Comparison of ENCODE assay signal across 12 cellular contexts in genomic region chr22:29719894-29720645, GRCh38. TPM values are rescaled to one million over a fixed set of nuclear protein-coding genes. Genes with fewer than 3 reads are reported as not detected.
A peak's percentile ranks its signal among the peaks of the same experiment; 100 is the strongest.
DNase-seq lines count a peak whose midpoint lies in the region; ATAC-seq, FAIRE-seq and TF ChIP-seq lines count a peak whose summit lies in the region.
"Had no signal": no experiment of that assay in that cellular context is flagged by ENCODE, and none has a peak within 500 bp of the region (broad histone marks: within the 10 kb centered on the region; RNA-seq: fewer than 3 reads in every experiment).

Gene CABP7, plus strand, starts transcription at chr22:29720003. Its CDS starts 422 bp downstream, at chr22:29720425.

- no peak within 1 kb of the TSS for H4K91ac ChIP-seq in H1 (replicated peaks; ENCODE audit: insufficient read length, low read length)

- peak within 1 kb of the TSS; percentile 71 for H3K18ac ChIP-seq in H1 (ENCODE audit: extremely low read depth, low read length)

- H3K36me3 ChIP-seq in PC-3 (ENCODE audit: low read depth, low read length) (no peaks in the 10 kb centered on the region), H1 (ENCODE audit: control insufficient read depth in 2 of 4, insufficient read depth in 4 of 4, low read length in 3 of 4) (no peaks in the 10 kb centered on the region), sigmoid colon (no peaks in the 10 kb centered on the region)
- H3K36me3 ChIP-seq: thoracic aorta had no signal

- peaks cover 5% of the 10 kb centered on the region; the same call in 1 of the 2 replicates for H3K23me2 ChIP-seq in H1 (ENCODE audit: low read depth, low read length)

- H3K14ac ChIP-seq in H1 (ENCODE audit: insufficient read length) = no peak within 1 kb of the TSS

- H4K20me1 ChIP-seq in PC-3 (ENCODE audit: low read length) (no peaks in the 10 kb centered on the region), H1 (replicated peaks in 1 of 2; ENCODE audit: control insufficient read depth in 1 of 2, insufficient read depth in 2 of 2, low read length in 2 of 2) (peaks cover 3 to 5% of the 10 kb centered on the region in 2 experiments)

- no peak within 1 kb of the TSS for H2BK20ac ChIP-seq in H1 (ENCODE audit: low read length)

- H3K9me2 ChIP-seq in PC-3 (replicated peaks; ENCODE audit: low read length) = no peaks in the 10 kb centered on the region

- no peaks in the 10 kb centered on the region; the same call in 1 of the 2 replicates for H3K79me1 ChIP-seq in H1 (ENCODE audit: low read depth, low read length)

- 5% methylated on average over 12 of the region's 116 CpGs; no CpG with 5 or more reads in 1 of the 2 experiments for WGBS in H1 (ENCODE audit: extremely low coverage in 1 of 2, insufficient coverage in 1 of 2, insufficient read length in 1 of 2, insufficient replicate concordance in 2 of 2, low coverage in 1 of 2, low lambda C conversion rate in 2 of 2, missing lambda C conversion rate in 1 of 2), 2 experiments
- 1% methylated on average over 116 of the region's 116 CpGs for WGBS in sigmoid colon, 2 donors

- TF ChIP-seq RAD21 in H1 (IDR thresholded peaks at IDR 0.05 in 1 of 2, conservative IDR thresholded peaks at IDR 0.05 in 1 of 2; ENCODE audit: low read depth in 2 of 2, low read length in 2 of 2) = no peak

- H3K4me2 ChIP-seq in PC-3 (ENCODE audit: low read length) = peak within 1 kb of the TSS; percentile 73
- H3K4me2 ChIP-seq in H1 (ENCODE audit: insufficient read depth in 1 of 2, low read depth in 2 of 2, low read length in 2 of 2) = peak within 1 kb of the TSS; percentile 59 to 84

- H2AFZ ChIP-seq in PC-3 (ENCODE audit: low read length) (0 out of 2 replicates have a peak within 1 kb of the TSS, but pooled peaks have one; percentile 48), H1 (ENCODE audit: low read length) (no peak within 1 kb of the TSS)

- TF ChIP-seq POLR2A in H1 (IDR thresholded peaks at IDR 0.05; ENCODE audit: control extremely low read depth in 1 of 2, low read depth in 2 of 2, low read length in 2 of 2) (no peak), sigmoid colon (IDR thresholded peaks at IDR 0.05) (no peak)

- H3K23ac ChIP-seq in H1 (ENCODE audit: insufficient read length) = no peak within 1 kb of the TSS

- H3K9me3 ChIP-seq in PC-3 (ENCODE audit: low read length) (no peaks in the 10 kb centered on the region), H1 (ENCODE audit: insufficient read depth in 2 of 2, low read depth in 1 of 2, low read length in 1 of 2) (no peaks in the 10 kb centered on the region), sigmoid colon (no peaks in the 10 kb centered on the region)
- H3K9me3 ChIP-seq: thoracic aorta had no signal

- no peak for FAIRE-seq in H1 (lab: Jason Lieb, UNC)

- H2BK15ac ChIP-seq in H1 (ENCODE audit: low read length) = peak within 1 kb of the TSS; percentile 97; the same call in 1 of the 2 replicates

- H2BK12ac ChIP-seq in H1 (ENCODE audit: low read depth, low read length) = no peak within 1 kb of the TSS

- CTCF ChIA-PET in PC-3 (lab: Charles Lee) (no interaction called here), H1 (lab: Charles Lee; ENCODE audit: partially characterized antibody) (interaction anchor here (0.8 to 1.7 kb wide), 5 partner anchors 10 to 85 kb away, joined by 3 to 6 read pairs (median 3); no protein-coding TSS in a partner anchor)

- peak; percentile 42 for ATAC-seq in PC-3
- ATAC-seq in GM18520 (IDR thresholded peaks at IDR 0.05; ENCODE audit: unreplicated experiment) = no peak

- POLR2A ChIA-PET in PC-3 (lab: Charles Lee; ENCODE audit: unreplicated experiment) (no interaction called here), H1 (lab: Charles Lee; ENCODE audit: partially characterized antibody) (no interaction called here)

- no peak within 1 kb of the TSS for H2AK5ac ChIP-seq in H1 (ENCODE audit: low read depth, low read length)

- no peak for TF ChIP-seq CTCF in PC-3 (conservative IDR thresholded peaks at IDR 0.05; ENCODE audit: low read depth, low read length)
- TF ChIP-seq CTCF in H1 (IDR thresholded peaks at IDR 0.05; ENCODE audit: control extremely low read depth in 1 of 3, insufficient read depth in 1 of 3, low read depth in 1 of 3, low read length in 3 of 3) = no peak
- TF ChIP-seq CTCF in sigmoid colon (IDR thresholded peaks at IDR 0.05) = no peak

- H3K27me3 ChIP-seq in PC-3 (ENCODE audit: low read length) = peaks cover 8% of the 10 kb centered on the region
- peaks cover 21 to 43% (median 35%) of the 10 kb centered on the region in 4 experiments for H3K27me3 ChIP-seq in H1 (replicated peaks in 1 of 4; ENCODE audit: control insufficient read depth in 3 of 4, extremely low read depth in 1 of 4, insufficient read depth in 3 of 4, low read length in 3 of 4)
- peaks cover 23 to 63% (median 47%) of the 10 kb centered on the region in 3 donors for H3K27me3 ChIP-seq in sigmoid colon

- intact Hi-C loops in PC-3 (cut with micrococcal nuclease) (no loop called here), sigmoid colon (cut with DNase I) (no loop called here)

- peak within 1 kb of the TSS; percentile 50; the same call in 1 of the 2 replicates for H3K4me3 ChIP-seq in PC-3 (ENCODE audit: low read length)
- H3K4me3 ChIP-seq in H1 (ENCODE audit: extremely low read depth in 1 of 4, insufficient read depth in 2 of 4, low read depth in 3 of 4, low read length in 4 of 4) = peak within 1 kb of the TSS; percentile 14 to 58 (median 27)
- H3K4me3 ChIP-seq in sigmoid colon = peak within 1 kb of the TSS in 3 of 4 donors; percentile 11 to 40 (median 20)
- H3K4me3 ChIP-seq: thoracic aorta had no signal

- no peaks in the 10 kb centered on the region for H3F3A ChIP-seq in PC-3 (ENCODE audit: low read length, unreplicated experiment)

- H2BK5ac ChIP-seq in H1 (ENCODE audit: low read depth, low read length) = no peak within 1 kb of the TSS

- no peaks in the 10 kb centered on the region; the same call in 1 of the 2 replicates for H3K4me1 ChIP-seq in PC-3 (ENCODE audit: insufficient read depth, low read length)
- H3K4me1 ChIP-seq in H1 (replicated peaks in 1 of 4; ENCODE audit: control insufficient read depth in 3 of 4, insufficient read depth in 4 of 4, low read length in 3 of 4) = peaks cover 0 to 14% (median 4%) of the 10 kb centered on the region in 4 experiments; a peak in 6 of 7 replicates
- peaks cover 0 to 16% (median 11%) of the 10 kb centered on the region in 4 donors for H3K4me1 ChIP-seq in sigmoid colon

- DNase-seq in activated T-cell treated with anti-CD3 and anti-CD28 coated beads for 48 hours (ENCODE audit: low read depth) = peak; percentile 12
- no peak for DNase-seq in activated T-cell treated with anti-CD3 and anti-CD28 coated beads, Interleukin-2, amount 50 U/mL, for 1 hour
- peak; percentile 7 for DNase-seq in PC-3
- no peak for DNase-seq in H1 (ENCODE audit: low read depth in 1 of 2, low spot score in 2 of 2)
- no peak for DNase-seq in sigmoid colon
- no peak for DNase-seq in HuH-7 (ENCODE audit: low spot score)
- no peak for DNase-seq in SKM-1 (lab: John Stamatoyannopoulos, UW; ENCODE audit: unreplicated experiment)
- DNase-seq: aorta, midbrain had no signal

- no TSS peak for BruUV-seq in PC-3 (replicated peaks; lab: Mats Ljungman, UMichigan)

- H3K79me2 ChIP-seq in PC-3 (ENCODE audit: low read length) (no peaks in the 10 kb centered on the region), H1 (ENCODE audit: control insufficient read depth in 1 of 2, insufficient read depth in 2 of 2, low read length in 2 of 2) (no peaks in the 10 kb centered on the region)

- H2BK120ac ChIP-seq in H1 (replicated peaks; ENCODE audit: low read depth, low read length) = no peak within 1 kb of the TSS

- H4K8ac ChIP-seq in H1 (ENCODE audit: extremely low read depth, insufficient read depth, low read length) = peak within 1 kb of the TSS; percentile 19

- H3K9ac ChIP-seq in PC-3 (ENCODE audit: low read length) = no peak within 1 kb of the TSS
- H3K9ac ChIP-seq in H1 (replicated peaks in 1 of 4; ENCODE audit: extremely low read depth in 1 of 4, low read depth in 3 of 4, low read length in 3 of 4) = no peak within 1 kb of the TSS

- H3K27ac ChIP-seq in PC-3 (ENCODE audit: low read length) (no peak within 1 kb of the TSS), H1 (ENCODE audit: low read depth, low read length) (no peak within 1 kb of the TSS), sigmoid colon (no peak within 1 kb of the TSS)
- H3K27ac ChIP-seq: thoracic aorta had no signal

- no peak within 1 kb of the TSS for H3K4ac ChIP-seq in H1 (replicated peaks; ENCODE audit: insufficient read length, low read depth, low read length)

- no peak within 1 kb of the TSS for H4K5ac ChIP-seq in H1 (ENCODE audit: insufficient read length, low read depth, low read length)

- TF ChIP-seq EP300 in H1 (IDR thresholded peaks at IDR 0.05; ENCODE audit: borderline replicate concordance in 1 of 2, low read depth in 2 of 2, low read length in 2 of 2) = no peak
- TF ChIP-seq EP300 in sigmoid colon (IDR thresholded peaks at IDR 0.05) = no peak

- H3K56ac ChIP-seq in H1 (replicated peaks; ENCODE audit: insufficient read length, low read depth, low read length) = no peak within 1 kb of the TSS

TF ChIP-seq in H1, 55 proteins besides CTCF, POLR2A, EP300 and RAD21:
- TF ChIP-seq KDM1A (IDR thresholded peaks at IDR 0.05; ENCODE audit: borderline replicate concordance, low read length) = no peak
- 0 out of 2 replicates have a peak, but pooled peaks have one; percentile 21 for TF ChIP-seq GABPA (IDR thresholded peaks at IDR 0.05; ENCODE audit: borderline replicate concordance, insufficient read depth, low read length)
- TF ChIP-seq EZH2 (IDR thresholded peaks at IDR 0.05; ENCODE audit: low read depth, low read length, severe bottlenecking) = peak; percentile 48
- no peak for TF ChIP-seq ASH2L (IDR thresholded peaks at IDR 0.05; ENCODE audit: low read length)

RNA-seq across cellular contexts. Expression of gene CABP7, which starts in this region (rescaled TPM):
- total RNA-seq in PC-3 (2014; rRNA removed) = 0.69 and 0.87 TPM in 2 replicates
- 0.20 and 0.34 TPM in 2 replicates for total RNA-seq in H1 (2021; fragmentation: NEBNext Ultra II Directional; extraction: Animal tissue kit (Norgen Biotek cat#: 25700))
- polyA plus RNA-seq in H1 (2011; rRNA removed) = 0.36 and 1.0 TPM in 2 replicates
- polyA plus RNA-seq in H1 (2011; cell fraction: cytosol; rRNA removed) = 0.92 TPM
- polyA plus RNA-seq in H1 (2011; cell fraction: nucleus; rRNA removed) = 1.5 TPM
- 0.41 to 0.54 TPM (median 0.45 TPM) in 4 replicates for polyA plus RNA-seq in H1 (2012, experiment 1 of 2)
- polyA plus RNA-seq in H1 (2012, experiment 2 of 2) = 0.33 TPM
- 0.06 TPM for polyA plus RNA-seq in H1 (2013, experiment 1 of 2)
- polyA plus RNA-seq in H1 (2013, experiment 2 of 2) = 0.09 TPM
- 0.10 and 0.60 TPM in 2 replicates for polyA minus RNA-seq in H1 (2011; rRNA and poly(A)+ RNA removed)
- polyA minus RNA-seq in H1 (2011; cell fraction: cytosol; rRNA and poly(A)+ RNA removed) = 0.51 TPM
- 0.50 TPM for polyA minus RNA-seq in H1 (2011; cell fraction: nucleus; rRNA and poly(A)+ RNA removed)
- total RNA-seq in sigmoid colon = 1 to 10 TPM in 1 of 4 donors, under 1 TPM in 1, not detected in 2; under 0.01 to 1.1 TPM
- under 1 TPM in 1 of 3 donors, not detected in 2; 0.47 TPM for polyA plus RNA-seq in sigmoid colon
- total RNA-seq: aorta; CD4-positive, alpha-beta memory T cell had no signal

Comparison
In these comparisons a context has a peak if more than half of its experiments do, and no peak if none do; other contexts are left out.
1. Peak in DNase-seq, ATAC-seq, H3K4me3 ChIP-seq and H3K4me2 ChIP-seq in PC-3; RNA of the gene not detected or under 1 TPM.